Comparison of ENCODE assay signal across 8 cellular contexts in the genomic region with DNA sequence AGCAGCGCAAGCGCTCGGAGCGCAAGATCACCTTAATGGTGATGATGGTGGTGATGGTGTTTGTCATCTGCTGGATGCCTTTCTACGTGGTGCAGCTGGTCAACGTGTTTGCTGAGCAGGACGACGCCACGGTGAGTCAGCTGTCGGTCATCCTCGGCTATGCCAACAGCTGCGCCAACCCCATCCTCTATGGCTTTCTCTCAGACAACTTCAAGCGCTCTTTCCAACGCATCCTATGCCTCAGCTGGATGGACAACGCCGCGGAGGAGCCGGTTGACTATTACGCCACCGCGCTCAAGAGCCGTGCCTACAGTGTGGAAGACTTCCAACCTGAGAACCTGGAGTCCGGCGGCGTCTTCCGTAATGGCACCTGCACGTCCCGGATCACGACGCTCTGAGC. TPM values are rescaled to one million over a fixed set of nuclear protein-coding genes. Genes with fewer than 3 reads are reported as not detected.
A peak's percentile ranks its signal among the peaks of the same experiment; 100 is the strongest.
DNase-seq lines count a peak whose midpoint lies in the region; ATAC-seq and TF ChIP-seq lines count a peak whose summit lies in the region.

No MANE protein-coding gene starts in this region.

- peak; percentile 70 for DNase-seq in GM03348 (ENCODE audit: low spot score)
- no peak for DNase-seq in activated CD4-positive, alpha-beta memory T cell treated with anti-CD3 and anti-CD28 coated beads, Interleukin-2, amount 10 ng/mL, durations not matched to agents 7 days and 5 days
- DNase-seq in hepatic stellate cell (ENCODE audit: low spot score): peak; percentile 36
- no peak for DNase-seq in activated CD4-positive, alpha-beta T cell treated with anti-CD3 and anti-CD28 coated beads for 48 hours

- no peak for TF ChIP-seq POLR2A in gastroesophageal sphincter (IDR thresholded peaks at IDR 0.05)

- H3K9ac ChIP-seq in skeletal muscle tissue (ENCODE audit: low read depth in 1 of 3, low read length in 3 of 3): no peak overlapping the region

- POLR2A ChIA-PET in activated CD4-positive, alpha-beta memory T cell treated with anti-CD3 and anti-CD28 coated beads, Interleukin-2, amount 10 ng/mL, durations not matched to agents 7 days and 5 days (lab: Charles Lee): no interaction called here

- H3K4me1 ChIP-seq in skeletal muscle tissue (ENCODE audit: control insufficient read depth in 3 of 3, insufficient read depth in 3 of 3, low read length in 3 of 3) (peaks cover 29 to 39% (median 29%) of the 10 kb centered on the region in 3 donors), gastroesophageal sphincter (peaks cover 0 to 38% (median 0%) of the 10 kb centered on the region in 3 donors)

- H3K36me3 ChIP-seq in skeletal muscle tissue (ENCODE audit: control insufficient read depth in 3 of 3, insufficient read depth in 3 of 3, low read length in 3 of 3) (no peaks in the 10 kb centered on the region), gastroesophageal sphincter (no peaks in the 10 kb centered on the region)

- peaks cover 4% of the 10 kb centered on the region for H3K36me3 Mint-ChIP-seq in activated CD4-positive, alpha-beta memory T cell treated with anti-CD3 and anti-CD28 coated beads, Interleukin-2, amount 10 ng/mL, durations not matched to agents 7 days and 5 days (ENCODE audit: low read depth)

- WGBS in gastroesophageal sphincter (ENCODE audit: low coverage in 1 of 2), 2 donors: 11% methylated on average over 15 of the region's 30 CpGs; no CpG with 5 or more reads in 1 of the 2 donors

- H3K9me3 Mint-ChIP-seq in activated CD4-positive, alpha-beta memory T cell treated with anti-CD3 and anti-CD28 coated beads, Interleukin-2, amount 10 ng/mL, durations not matched to agents 7 days and 5 days: no peaks in the 10 kb centered on the region

- H3K27me3 ChIP-seq in skeletal muscle tissue (ENCODE audit: control insufficient read depth in 3 of 3, insufficient read depth in 3 of 3, low read length in 3 of 3): peaks cover 31 to 39% (median 36%) of the 10 kb centered on the region in 3 donors
- peaks cover 66% of the 10 kb centered on the region for H3K27me3 ChIP-seq in gastroesophageal sphincter

- H3K4me3 ChIP-seq in skeletal muscle tissue (ENCODE audit: low read length in 3 of 3): peak overlapping the region; percentile 54 to 76 (median 74)
- H3K4me3 ChIP-seq in gastroesophageal sphincter: peak overlapping the region in 1 of 2 donors; percentile 45

- ATAC-seq in HG02885 (IDR thresholded peaks at IDR 0.05; ENCODE audit: poor library complexity, unreplicated experiment) (no peak), HG03521 (IDR thresholded peaks at IDR 0.05; ENCODE audit: unreplicated experiment) (no peak), gastroesophageal sphincter (no peak)

- no peak for TF ChIP-seq CTCF in gastroesophageal sphincter (IDR thresholded peaks at IDR 0.05)

- CTCF ChIA-PET in activated CD4-positive, alpha-beta memory T cell treated with anti-CD3 and anti-CD28 coated beads, Interleukin-2, amount 10 ng/mL, durations not matched to agents 7 days and 5 days (lab: Charles Lee): no interaction called here

- H3K27ac ChIP-seq in skeletal muscle tissue (ENCODE audit: low read depth, low read length): no peak overlapping the region
- H3K27ac ChIP-seq in gastroesophageal sphincter: no peak overlapping the region

- TF ChIP-seq EP300 in gastroesophageal sphincter (IDR thresholded peaks at IDR 0.05): no peak

- no peaks in the 10 kb centered on the region for H3K9me3 ChIP-seq in skeletal muscle tissue (ENCODE audit: control insufficient read depth in 3 of 3, low read length in 3 of 3)
- peaks cover 0 to 9% (median 0%) of the 10 kb centered on the region in 3 donors for H3K9me3 ChIP-seq in gastroesophageal sphincter

- H3K27ac Mint-ChIP-seq in activated CD4-positive, alpha-beta memory T cell treated with anti-CD3 and anti-CD28 coated beads, Interleukin-2, amount 10 ng/mL, durations not matched to agents 7 days and 5 days: peak overlapping the region; percentile 16

- H3K4me1 Mint-ChIP-seq in activated CD4-positive, alpha-beta memory T cell treated with anti-CD3 and anti-CD28 coated beads, Interleukin-2, amount 10 ng/mL, durations not matched to agents 7 days and 5 days: peaks cover 8% of the 10 kb centered on the region

- peaks cover 66% of the 10 kb centered on the region for H3K27me3 Mint-ChIP-seq in activated CD4-positive, alpha-beta memory T cell treated with anti-CD3 and anti-CD28 coated beads, Interleukin-2, amount 10 ng/mL, durations not matched to agents 7 days and 5 days

- H3K4me3 Mint-ChIP-seq in activated CD4-positive, alpha-beta memory T cell treated with anti-CD3 and anti-CD28 coated beads, Interleukin-2, amount 10 ng/mL, durations not matched to agents 7 days and 5 days: no peak overlapping the region

RNA-seq across cellular contexts. Expression of a gene that starts 2.5 kb away (rescaled TPM):
- total RNA-seq in activated CD4-positive, alpha-beta memory T cell treated with anti-CD3 and anti-CD28 coated beads, Interleukin-2, amount 10 ng/mL, durations not matched to agents 7 days and 5 days: not detected
- total RNA-seq in skeletal muscle tissue: under 0.01 TPM
- total RNA-seq in gastroesophageal sphincter: 1 to 10 TPM in 1 of 4 donors, under 1 TPM in 3; 0.16 to 1.2 (median 0.37) TPM

RNA-seq across cellular contexts. Expression of a gene that starts 45.7 kb away (rescaled TPM):
- not detected for total RNA-seq in activated CD4-positive, alpha-beta memory T cell treated with anti-CD3 and anti-CD28 coated beads, Interleukin-2, amount 10 ng/mL, durations not matched to agents 7 days and 5 days
- total RNA-seq in skeletal muscle tissue (25.1 TPM), gastroesophageal sphincter (10 to 100 TPM; 13.7 to 39.4 (median 31.5) TPM)

Comparison
In these comparisons a context has a peak if more than half of its experiments do, and no peak if none do; other contexts are left out.
1. DNase-seq: peak in GM03348 (single experiment) and hepatic stellate cell (single experiment); none in activated CD4-positive, alpha-beta memory T cell treated with anti-CD3 and anti-CD28 coated beads, Interleukin-2, amount 10 ng/mL, durations not matched to agents 7 days and 5 days (single experiment) and activated CD4-positive, alpha-beta T cell treated with anti-CD3 and anti-CD28 coated beads for 48 hours (single experiment).
2. RNA of a gene that starts 45.7 kb away (total RNA-seq): 13.7 to 39.4 TPM in gastroesophageal sphincter and 25.1 TPM in skeletal muscle tissue (single experiment); not detected in activated CD4-positive, alpha-beta memory T cell treated with anti-CD3 and anti-CD28 coated beads, Interleukin-2, amount 10 ng/mL, durations not matched to agents 7 days and 5 days; every median in the first group is over 10 times any median in the second.